ENCODE assay signal across 20 cellular contexts in the genomic region with DNA sequence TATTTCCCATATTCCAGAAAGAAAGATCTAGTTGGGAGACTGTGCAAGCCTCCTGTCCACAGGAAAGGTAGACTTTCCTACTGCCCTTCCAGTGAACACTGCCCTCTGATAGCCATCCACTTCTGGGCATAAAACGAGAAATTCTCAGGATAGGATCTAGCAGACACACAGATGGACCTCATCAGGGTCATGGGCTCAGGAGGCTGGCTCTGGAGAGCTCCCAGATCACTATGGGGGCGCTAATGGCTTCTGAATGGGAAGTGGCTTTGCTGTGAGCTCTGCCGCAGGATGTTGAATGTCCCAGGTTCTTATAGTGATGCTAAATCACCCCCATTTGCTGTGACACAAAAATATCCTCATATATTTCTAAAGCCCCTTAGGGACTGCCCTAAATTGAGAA.
"Had no signal": no experiment of that assay in that cellular context is flagged by ENCODE, and none has a peak within 500 bp of the region (broad histone marks: within the 10 kb centered on the region; RNA-seq: fewer than 3 reads in every experiment).

No MANE protein-coding gene starts in this region.

- FAIRE-seq: frontal cortex, kidney, urothelium cell line had no signal

- H3K36me3 Mint-ChIP-seq: natural killer cell treated with Interleukin-12 subunit alpha and Interleukin-12 subunit beta and Interleukin-15 and Interleukin-18, amount 100 ng/mL, for 72 hours had no signal

- H3K27ac Mint-ChIP-seq: natural killer cell treated with Interleukin-12 subunit alpha and Interleukin-12 subunit beta and Interleukin-15 and Interleukin-18, amount 100 ng/mL, for 72 hours; type B pancreatic cell had no signal

- H3K4me3 ChIP-seq: coronary artery, dorsolateral prefrontal cortex, lung, smooth muscle cell, thyroid gland had no signal

- H3K4me3 Mint-ChIP-seq: natural killer cell treated with Interleukin-12 subunit alpha and Interleukin-12 subunit beta and Interleukin-15 and Interleukin-18, amount 100 ng/mL, for 72 hours; type B pancreatic cell had no signal

- DNase-seq: dorsolateral prefrontal cortex; effector CD8-positive, alpha-beta T cell; glutamatergic neuron; kidney; left cardiac atrium; left ventricle myocardium superior; mesenchymal stem cell; midbrain; posterior cingulate gyrus; stimulated activated CD4-positive, alpha-beta T cell treated with anti-CD3 and anti-CD28 coated beads, Interleukin-2, amount 100 ng/mL, for 48 hours; stimulated activated naive CD4-positive, alpha-beta T cell treated with Interleukin-2 at 50 U/mL for 16 hours; thyroid gland had no signal

- H3K27me3 Mint-ChIP-seq: natural killer cell treated with Interleukin-12 subunit alpha and Interleukin-12 subunit beta and Interleukin-15 and Interleukin-18, amount 100 ng/mL, for 72 hours; type B pancreatic cell had no signal

- ATAC-seq: left cardiac atrium; left ventricle myocardium superior; natural killer cell treated with Interleukin-12 subunit alpha and Interleukin-12 subunit beta and Interleukin-15 and Interleukin-18, amount 100 ng/mL, for 72 hours; right cardiac atrium had no signal

- H3K9me3 ChIP-seq: thyroid gland had no signal

- H3K27ac ChIP-seq: dorsolateral prefrontal cortex, thyroid gland had no signal

- H3K9me3 Mint-ChIP-seq: natural killer cell treated with Interleukin-12 subunit alpha and Interleukin-12 subunit beta and Interleukin-15 and Interleukin-18, amount 100 ng/mL, for 72 hours; type B pancreatic cell had no signal

- H3K27me3 ChIP-seq: thyroid gland had no signal
